ENCODE assay signal across 1 cellular context in genomic region chr16:66512589-66513404, GRCh38.
TF ChIP-seq lines count a peak whose summit lies in the region.

No MANE protein-coding gene starts in this region.

TF ChIP-seq in IMR-90, 13 proteins besides CTCF, POLR2A, EP300 and RAD21:
- TF ChIP-seq CEBPB (IDR thresholded peaks at IDR 0.05; ENCODE audit: low read depth, low read length) (peak; percentile 74), CHD1 (IDR thresholded peaks at IDR 0.05; ENCODE audit: low read depth, low read length) (no peak), NFE2L2 (IDR thresholded peaks at IDR 0.05; ENCODE audit: low read depth, low read length) (no peak)
